ENCODE assay signal across 19 cellular contexts in genomic region chr14:95121911-95122696, GRCh38. TPM values are rescaled to one million over a fixed set of nuclear protein-coding genes. Genes with fewer than 3 reads are reported as not detected.
DNase-seq lines count a peak whose midpoint lies in the region; ATAC-seq, FAIRE-seq and TF ChIP-seq lines count a peak whose summit lies in the region.
"Had no signal": no experiment of that assay in that cellular context is flagged by ENCODE, and none has a peak within 500 bp of the region (broad histone marks: within the 10 kb centered on the region; RNA-seq: fewer than 3 reads in every experiment).

No MANE protein-coding gene starts in this region.

- FAIRE-seq in small intestine (lab: Jason Lieb, UNC) = no peak
- FAIRE-seq: GM12892, GM19239 had no signal

- peaks cover 1 to 17% of the 10 kb centered on the region in 2 donors for H3K36me3 Mint-ChIP-seq in activated T-cell treated with anti-CD3 and anti-CD28 coated beads, Interleukin-2, amount 50 U/mL, for 72 hours (ENCODE audit: insufficient read depth in 2 of 2)
- peaks cover 86% of the 10 kb centered on the region for H3K36me3 Mint-ChIP-seq in activated T-cell treated with anti-CD3 and anti-CD28 coated beads, Interleukin-2, amount 50 U/mL, for 24 hours (ENCODE audit: low read depth)
- peaks cover 0 to 85% (median 29%) of the 10 kb centered on the region in 3 donors for H3K36me3 Mint-ChIP-seq in naive thymus-derived CD8-positive, alpha-beta T cell

- H3K27ac Mint-ChIP-seq in activated T-cell treated with anti-CD3 and anti-CD28 coated beads, Interleukin-2, amount 50 U/mL, for 72 hours = peak overlapping the region; percentile 3
- H3K27ac Mint-ChIP-seq in activated T-cell treated with anti-CD3 and anti-CD28 coated beads, Interleukin-2, amount 50 U/mL, for 24 hours = no peak overlapping the region
- peak overlapping the region in 6 of 10 donors; percentile 6 to 76 (median 41) for H3K27ac Mint-ChIP-seq in naive thymus-derived CD8-positive, alpha-beta T cell

- WGBS in thyroid gland, 2 donors = 64 to 76% methylated on average over 6 of the region's 6 CpGs
- 89 to 91% (median 90%) methylated on average over 6 of the region's 6 CpGs for WGBS in small intestine, 3 donors

- in situ Hi-C loops in gastrocnemius medialis (cut with MboI; ENCODE audit: low sequenced_read_pairs in 4 of 4) = no loop called here

- H3K4me3 ChIP-seq in thyroid gland (replicated peaks in 1 of 3) = no peak overlapping the region
- no peak overlapping the region for H3K4me3 ChIP-seq in gastrocnemius medialis
- no peak overlapping the region for H3K4me3 ChIP-seq in small intestine (ENCODE audit: low read depth in 1 of 2, low read length in 2 of 2)

- H3K36me3 ChIP-seq in thyroid gland = peaks cover 9 to 20% of the 10 kb centered on the region in 2 donors
- no peaks in the 10 kb centered on the region for H3K36me3 ChIP-seq in gastrocnemius medialis
- H3K36me3 ChIP-seq in small intestine (ENCODE audit: control insufficient read depth in 2 of 2, insufficient read depth in 2 of 2, low read length in 2 of 2) = peaks cover 8 to 17% of the 10 kb centered on the region in 2 donors

- no peaks in the 10 kb centered on the region for H3K4me1 Mint-ChIP-seq in activated T-cell treated with anti-CD3 and anti-CD28 coated beads, Interleukin-2, amount 50 U/mL, for 72 hours (ENCODE audit: low read depth)
- H3K4me1 Mint-ChIP-seq in activated T-cell treated with anti-CD3 and anti-CD28 coated beads, Interleukin-2, amount 50 U/mL, for 24 hours (ENCODE audit: low read depth) = peaks cover 3% of the 10 kb centered on the region
- peaks cover 0 to 13% (median 9%) of the 10 kb centered on the region in 4 donors for H3K4me1 Mint-ChIP-seq in naive thymus-derived CD8-positive, alpha-beta T cell
- H3K4me1 Mint-ChIP-seq: CD14-positive monocyte had no signal

- TF ChIP-seq POLR2A in thyroid gland (IDR thresholded peaks at IDR 0.05) (no peak), gastrocnemius medialis (IDR thresholded peaks at IDR 0.05) (no peak)

- no peaks in the 10 kb centered on the region for H3K27me3 Mint-ChIP-seq in activated T-cell treated with anti-CD3 and anti-CD28 coated beads, Interleukin-2, amount 50 U/mL, for 72 hours (ENCODE audit: low read depth)
- H3K27me3 Mint-ChIP-seq in activated T-cell treated with anti-CD3 and anti-CD28 coated beads, Interleukin-2, amount 50 U/mL, for 24 hours = no peaks in the 10 kb centered on the region
- H3K27me3 Mint-ChIP-seq in naive thymus-derived CD8-positive, alpha-beta T cell = no peaks in the 10 kb centered on the region

- H3K4me1 ChIP-seq in thyroid gland (peaks cover 8% of the 10 kb centered on the region in 2 donors), gastrocnemius medialis (peaks cover 48 to 50% of the 10 kb centered on the region in 2 donors), small intestine (ENCODE audit: control insufficient read depth in 2 of 2, insufficient read depth in 1 of 2, low read depth in 1 of 2, low read length in 1 of 2) (no peaks in the 10 kb centered on the region)

- no peaks in the 10 kb centered on the region for H3K9me3 ChIP-seq in thyroid gland
- no peaks in the 10 kb centered on the region for H3K9me3 ChIP-seq in gastrocnemius medialis
- H3K9me3 ChIP-seq in small intestine (ENCODE audit: control insufficient read depth, low read depth) = no peaks in the 10 kb centered on the region

- no peak overlapping the region for H3K4me3 Mint-ChIP-seq in activated T-cell treated with anti-CD3 and anti-CD28 coated beads, Interleukin-2, amount 50 U/mL, for 72 hours
- H3K4me3 Mint-ChIP-seq in activated T-cell treated with anti-CD3 and anti-CD28 coated beads, Interleukin-2, amount 50 U/mL, for 24 hours = no peak overlapping the region
- no peak overlapping the region for H3K4me3 Mint-ChIP-seq in naive thymus-derived CD8-positive, alpha-beta T cell
- H3K4me3 Mint-ChIP-seq: CD14-positive monocyte had no signal

- H3K27me3 ChIP-seq in thyroid gland (no peaks in the 10 kb centered on the region), gastrocnemius medialis (no peaks in the 10 kb centered on the region), small intestine (ENCODE audit: control insufficient read depth in 2 of 2, insufficient read depth in 2 of 2, low read length in 2 of 2) (no peaks in the 10 kb centered on the region)

- intact Hi-C loops in thyroid gland (cut with DNase I) (no loop called here), gastrocnemius medialis (cut with DNase I; ENCODE audit: low total_unique reads) (no loop called here)

- H3K9me3 Mint-ChIP-seq in activated T-cell treated with anti-CD3 and anti-CD28 coated beads, Interleukin-2, amount 50 U/mL, for 72 hours = no peaks in the 10 kb centered on the region
- H3K9me3 Mint-ChIP-seq in activated T-cell treated with anti-CD3 and anti-CD28 coated beads, Interleukin-2, amount 50 U/mL, for 24 hours = no peaks in the 10 kb centered on the region
- H3K9me3 Mint-ChIP-seq in naive thymus-derived CD8-positive, alpha-beta T cell = no peaks in the 10 kb centered on the region

- DNase-seq in activated T-cell treated with anti-CD3 and anti-CD28 coated beads, Interleukin-2, amount 50 U/mL, for 72 hours = no peak
- no peak for DNase-seq in activated T-cell treated with anti-CD3 and anti-CD28 coated beads, Interleukin-2, amount 50 U/mL, for 24 hours
- no peak for DNase-seq in naive thymus-derived CD8-positive, alpha-beta T cell
- DNase-seq in thyroid gland = peak; percentile 25 to 31
- DNase-seq in Kasumi-1 (lab: John Stamatoyannopoulos, UW) = no peak
- DNase-seq in gastrocnemius medialis = no peak
- DNase-seq in small intestine = no peak
- DNase-seq: 8988T; IMR-90; NCI-H146; NCI-H226; NCI-H526 treated with DMSO at 0.1 percent for 48 hours; NK-92 treated with Interleukin-12 subunit alpha and Interleukin-12 subunit beta, amount 100 ng/mL, for 24 hours had no signal

- TF ChIP-seq CTCF in VCaP (conservative IDR thresholded peaks at IDR 0.05) (no peak), thyroid gland (IDR thresholded peaks at IDR 0.05) (no peak), gastrocnemius medialis (IDR thresholded peaks at IDR 0.05 in 4 of 5, conservative IDR thresholded peaks at IDR 0.05 in 1 of 5) (no peak)

- no peak for ATAC-seq in activated T-cell treated with anti-CD3 and anti-CD28 coated beads, Interleukin-2, amount 50 U/mL, for 72 hours (replicated peaks in 1 of 2)
- ATAC-seq in naive thymus-derived CD8-positive, alpha-beta T cell = no peak
- ATAC-seq in gastrocnemius medialis = no peak
- ATAC-seq: HCT116, Right ventricle myocardium inferior had no signal

- POLR2A ChIA-PET in naive thymus-derived CD8-positive, alpha-beta T cell (lab: Charles Lee) = no interaction called here

- H3K27ac ChIP-seq in VCaP = peak overlapping the region; percentile 69
- H3K27ac ChIP-seq in thyroid gland = no peak overlapping the region
- peak overlapping the region in 1 of 4 donors; percentile 9 for H3K27ac ChIP-seq in gastrocnemius medialis
- H3K27ac ChIP-seq in small intestine (ENCODE audit: low read depth in 1 of 2, low read length in 1 of 2) = no peak overlapping the region

RNA-seq across cellular contexts. Expression of gene DICER1, which starts 35.2 kb away (rescaled TPM):
- total RNA-seq in activated T-cell treated with anti-CD3 and anti-CD28 coated beads, Interleukin-2, amount 50 U/mL, for 72 hours = 10 to 100 TPM; 50.5 to 54.2 TPM
- 10 to 100 TPM; 64.2 to 68.2 TPM for total RNA-seq in naive thymus-derived CD8-positive, alpha-beta T cell
- 10 to 100 TPM in 1 of 3 donors, 1 to 10 TPM in 2; 9.4 to 10.1 (median 10.0) TPM for polyA plus RNA-seq in naive thymus-derived CD8-positive, alpha-beta T cell
- total RNA-seq in thyroid gland (10 to 100 TPM; 66.5 to 96.8 (median 78.8) TPM), gastrocnemius medialis (10 to 100 TPM; 29.4 to 63.7 (median 37.9) TPM)
- 1 to 10 TPM; 7.3 to 8.5 (median 7.7) TPM for polyA plus RNA-seq in small intestine

Comparison
In these comparisons a context has a peak if more than half of its experiments do, and no peak if none do; other contexts are left out.
1. DNase-seq: peak in thyroid gland (2 of 2); none in activated T-cell treated with anti-CD3 and anti-CD28 coated beads, Interleukin-2, amount 50 U/mL, for 72 hours (0 of 2), activated T-cell treated with anti-CD3 and anti-CD28 coated beads, Interleukin-2, amount 50 U/mL, for 24 hours (single experiment), naive thymus-derived CD8-positive, alpha-beta T cell (0 of 10), Kasumi-1 (0 of 2), gastrocnemius medialis (0 of 2) and small intestine (single experiment).